Comparison of ENCODE assay signal across 8 cellular contexts in the genomic region with DNA sequence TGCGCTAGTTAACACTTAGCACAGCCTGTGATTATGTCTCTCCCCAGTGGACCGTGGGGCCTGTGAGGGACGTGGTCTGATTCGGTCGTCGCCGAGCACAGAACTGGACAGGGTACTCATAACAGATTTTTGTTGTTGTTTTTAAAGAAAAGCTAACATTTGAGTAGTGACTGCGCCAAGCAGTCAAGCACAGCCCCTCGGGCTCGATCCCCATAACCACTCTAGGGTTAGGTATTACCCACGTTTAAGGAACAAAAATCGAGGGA. TPM values are rescaled to one million over a fixed set of nuclear protein-coding genes. Genes with fewer than 3 reads are reported as not detected.
A peak's percentile ranks its signal among the peaks of the same experiment; 100 is the strongest.
DNase-seq lines count a peak whose midpoint lies in the region; ATAC-seq and TF ChIP-seq lines count a peak whose summit lies in the region.

No MANE protein-coding gene starts in this region.

- H3K27me3 ChIP-seq in HUES64 (ENCODE audit: insufficient read depth, low read length) = no peaks in the 10 kb centered on the region
- no peaks in the 10 kb centered on the region for H3K27me3 ChIP-seq in naive thymus-derived CD4-positive, alpha-beta T cell (ENCODE audit: control insufficient read depth in 2 of 2, insufficient read depth in 2 of 2, low read length in 2 of 2)

- DNase-seq in AG09309 (ENCODE audit: low read depth) (no peak), chondrocyte (ENCODE audit: low spot score) (no peak), NCI-H510A (lab: John Stamatoyannopoulos, UW) (no peak)
- no peak for DNase-seq in naive thymus-derived CD4-positive, alpha-beta T cell

- peaks cover 50% of the 10 kb centered on the region for H3K4me1 Mint-ChIP-seq in chondrocyte (ENCODE audit: low read depth)
- peaks cover 22 to 37% (median 33%) of the 10 kb centered on the region in 7 donors for H3K4me1 Mint-ChIP-seq in naive thymus-derived CD4-positive, alpha-beta T cell

- peak overlapping the region; percentile 81 for H3K4me3 Mint-ChIP-seq in chondrocyte (ENCODE audit: unreplicated experiment)
- peak overlapping the region; percentile 78 to 96 (median 92) for H3K4me3 Mint-ChIP-seq in naive thymus-derived CD4-positive, alpha-beta T cell

- TF ChIP-seq CTCF in AG09309 (IDR thresholded peaks at IDR 0.05; ENCODE audit: control insufficient read depth, insufficient read depth, low read depth, low read length, missing control alignments) (no peak), chondrocyte (IDR thresholded peaks at IDR 0.05) (no peak)

- peaks cover 9% of the 10 kb centered on the region for H3K9me3 Mint-ChIP-seq in chondrocyte (ENCODE audit: low read depth)
- peaks cover 0 to 10% (median 2%) of the 10 kb centered on the region in 11 donors for H3K9me3 Mint-ChIP-seq in naive thymus-derived CD4-positive, alpha-beta T cell

- CTCF ChIA-PET in naive thymus-derived CD4-positive, alpha-beta T cell (lab: Charles Lee) = interaction anchor here (0.8 kb wide), 1 partner anchor 27 kb away, joined by 3 read pairs; a partner anchor contains a TSS

- peaks cover 5% of the 10 kb centered on the region for H3K36me3 Mint-ChIP-seq in chondrocyte (ENCODE audit: low read depth)
- H3K36me3 Mint-ChIP-seq in naive thymus-derived CD4-positive, alpha-beta T cell = peaks cover 0 to 8% (median 4%) of the 10 kb centered on the region in 5 donors

- peaks cover 22% of the 10 kb centered on the region for H3K36me3 ChIP-seq in HUES64 (ENCODE audit: insufficient read depth, low read length)
- H3K36me3 ChIP-seq in naive thymus-derived CD4-positive, alpha-beta T cell (ENCODE audit: control insufficient read depth in 2 of 3, insufficient read depth in 3 of 3, low read length in 3 of 3) = peaks cover 0 to 14% (median 0%) of the 10 kb centered on the region in 3 experiments

- H3K4me1 ChIP-seq in HUES64 (ENCODE audit: insufficient read depth, low read length) = peaks cover 17% of the 10 kb centered on the region
- H3K4me1 ChIP-seq in naive thymus-derived CD4-positive, alpha-beta T cell (ENCODE audit: control insufficient read depth in 2 of 2, insufficient read depth in 2 of 2, low read length in 2 of 2) = peaks cover 7 to 25% of the 10 kb centered on the region in 2 donors

- no peaks in the 10 kb centered on the region for H3K9me3 ChIP-seq in HUES64 (ENCODE audit: insufficient read depth, low read depth, low read length)
- H3K9me3 ChIP-seq in naive thymus-derived CD4-positive, alpha-beta T cell (ENCODE audit: control insufficient read depth in 2 of 3, low read length in 3 of 3) = no peaks in the 10 kb centered on the region

- H3K27me3 Mint-ChIP-seq in chondrocyte (ENCODE audit: low read depth) = no peaks in the 10 kb centered on the region
- peaks cover 0 to 12% (median 0%) of the 10 kb centered on the region in 5 donors for H3K27me3 Mint-ChIP-seq in naive thymus-derived CD4-positive, alpha-beta T cell

- WGBS in HUES64 = 77% methylated on average over 11 of the region's 12 CpGs

- H3K9ac ChIP-seq in HUES64 (ENCODE audit: low read depth, low read length) = peak overlapping the region; percentile 89

- ATAC-seq in naive thymus-derived CD4-positive, alpha-beta T cell = no peak
- ATAC-seq in GM21390 (IDR thresholded peaks at IDR 0.05; ENCODE audit: unreplicated experiment) = no peak
- no peak for ATAC-seq in HG03280 (IDR thresholded peaks at IDR 0.05; ENCODE audit: unreplicated experiment)
- no peak for ATAC-seq in GM21528 (IDR thresholded peaks at IDR 0.05; ENCODE audit: low FRiP score, unreplicated experiment)

- H3K27ac Mint-ChIP-seq in chondrocyte (ENCODE audit: unreplicated experiment) = peak overlapping the region; percentile 98
- peak overlapping the region; percentile 79 to 98 (median 95) for H3K27ac Mint-ChIP-seq in naive thymus-derived CD4-positive, alpha-beta T cell

- peak overlapping the region; percentile 94; the same call in 1 of the 2 replicates for H3K27ac ChIP-seq in HUES64 (ENCODE audit: low read depth, low read length)
- peak overlapping the region; percentile 99 for H3K27ac ChIP-seq in naive thymus-derived CD4-positive, alpha-beta T cell (ENCODE audit: low read depth, low read length)

- intact Hi-C loops in naive thymus-derived CD4-positive, alpha-beta T cell (cut with micrococcal nuclease) = loop anchor here (1.0 to 2.0 kb wide), 10 partner anchors 17 to 269 kb away; a partner anchor contains a TSS

- H3K4me3 ChIP-seq in AG09309 (ENCODE audit: control insufficient read depth, low read depth, low read length) (peak overlapping the region; percentile 87), HUES64 (ENCODE audit: low read length) (peak overlapping the region; percentile 75)
- H3K4me3 ChIP-seq in naive thymus-derived CD4-positive, alpha-beta T cell (ENCODE audit: low read length) = peak overlapping the region; percentile 89

- POLR2A ChIA-PET in naive thymus-derived CD4-positive, alpha-beta T cell (lab: Charles Lee) = interaction anchor here (0.8 to 4.5 kb wide), 17 partner anchors 9 to 857 kb away, joined by 3 to 39 read pairs (median 5); a partner anchor contains a TSS

RNA-seq across cellular contexts. Expression of a gene that starts 0.8 kb away (rescaled TPM):
- polyA plus RNA-seq in HUES64 (2013, experiment 1 of 2) = 193 TPM
- polyA plus RNA-seq in HUES64 (2013, experiment 2 of 2) = 199 TPM
- 168 to 229 TPM (median 170 TPM) in 3 replicates for total RNA-seq in chondrocyte
- total RNA-seq in naive thymus-derived CD4-positive, alpha-beta T cell = 100 to 1,000 TPM in 4 of 5 experiments, 10 to 100 TPM in 1; 92.8 to 170 (median 160) TPM
- 10 to 100 TPM; 49.0 to 68.6 TPM for polyA plus RNA-seq in naive thymus-derived CD4-positive, alpha-beta T cell

RNA-seq across cellular contexts. Expression of a gene that starts 17.2 kb away (rescaled TPM):
- polyA plus RNA-seq in HUES64 (2013, experiment 1 of 2) = 54.9 TPM
- 50.5 TPM for polyA plus RNA-seq in HUES64 (2013, experiment 2 of 2)
- 51.4 to 97.0 TPM (median 52.4 TPM) in 3 replicates for total RNA-seq in chondrocyte
- total RNA-seq in naive thymus-derived CD4-positive, alpha-beta T cell = 100 to 1,000 TPM; 141 to 174 (median 154) TPM
- 10 to 100 TPM; 19.4 to 24.8 TPM for polyA plus RNA-seq in naive thymus-derived CD4-positive, alpha-beta T cell

RNA-seq across cellular contexts. Expression of a gene that starts 27.0 kb away (rescaled TPM):
- 41.6 TPM for polyA plus RNA-seq in HUES64 (2013, experiment 1 of 2)
- polyA plus RNA-seq in HUES64 (2013, experiment 2 of 2) = 37.1 TPM
- 52.0 to 70.5 TPM (median 55.8 TPM) in 3 replicates for total RNA-seq in chondrocyte
- total RNA-seq in naive thymus-derived CD4-positive, alpha-beta T cell = 10 to 100 TPM; 15.9 to 25.7 (median 21.2) TPM
- polyA plus RNA-seq in naive thymus-derived CD4-positive, alpha-beta T cell = 1 to 10 TPM; 4.7 to 5.8 TPM

RNA-seq across cellular contexts. Expression of a gene that starts 27.3 kb away (rescaled TPM):
- polyA plus RNA-seq in HUES64 (2013, experiment 1 of 2) = 30.9 TPM
- 30.7 TPM for polyA plus RNA-seq in HUES64 (2013, experiment 2 of 2)
- 36.3 to 45.3 TPM (median 44.8 TPM) in 3 replicates for total RNA-seq in chondrocyte
- 100 to 1,000 TPM in 1 of 5 experiments, 10 to 100 TPM in 4; 42.9 to 106 (median 53.0) TPM for total RNA-seq in naive thymus-derived CD4-positive, alpha-beta T cell
- polyA plus RNA-seq in naive thymus-derived CD4-positive, alpha-beta T cell = 10 to 100 TPM; 11.6 to 22.2 TPM

RNA-seq across cellular contexts. Expression of a gene that starts 32.1 kb away (rescaled TPM):
- polyA plus RNA-seq in HUES64 (2013, experiment 1 of 2) = 53.4 TPM
- 52.7 TPM for polyA plus RNA-seq in HUES64 (2013, experiment 2 of 2)
- 40.0 to 44.6 TPM (median 40.1 TPM) in 3 replicates for total RNA-seq in chondrocyte
- 10 to 100 TPM; 36.8 to 75.2 (median 55.4) TPM for total RNA-seq in naive thymus-derived CD4-positive, alpha-beta T cell
- 10 to 100 TPM; 10.8 to 16.7 TPM for polyA plus RNA-seq in naive thymus-derived CD4-positive, alpha-beta T cell
